29 cellular contexts compared by ENCODE assay signal in genomic region chr12:60935981-60936761, GRCh38.
A peak's percentile ranks its signal among the peaks of the same experiment; 100 is the strongest.
DNase-seq lines count a peak whose midpoint lies in the region; ATAC-seq, FAIRE-seq and TF ChIP-seq lines count a peak whose summit lies in the region.
"Had no signal": no experiment of that assay in that cellular context is flagged by ENCODE, and none has a peak within 500 bp of the region (broad histone marks: within the 10 kb centered on the region; RNA-seq: fewer than 3 reads in every experiment).

No MANE protein-coding gene starts in this region.

- peak; percentile 33 for TF ChIP-seq CTCF in C4-2B (conservative IDR thresholded peaks at IDR 0.05)
- peak; percentile 32; the same call in 1 of the 2 replicates for TF ChIP-seq CTCF in WERI-Rb-1 (IDR thresholded peaks at IDR 0.05; ENCODE audit: low read depth, low read length)

- H3K36me3 ChIP-seq in WERI-Rb-1: no peaks in the 10 kb centered on the region
- H3K36me3 ChIP-seq: heart left ventricle, left lung, right atrium auricular region, suprapubic skin had no signal

- DNase-seq in HT1080 (ENCODE audit: low read depth) (peak; percentile 13), WERI-Rb-1 (no peak), iPS-NIHi11 (ENCODE audit: low spot score) (peak; percentile 26), GM12891 (ENCODE audit: insufficient read length, low spot score) (no peak)
- no peak for DNase-seq in activated CD4-positive, alpha-beta T cell treated with anti-CD3 and anti-CD28 coated beads for 4 hours
- DNase-seq: ACHN; activated CD4-positive, alpha-beta T cell treated with anti-CD3 and anti-CD28 coated beads for 1 hour; activated effector memory CD4-positive, alpha-beta T cell treated with anti-CD3 and anti-CD28 coated beads, Interleukin-2, amount 50 U/mL, for 16 hours; COR-L47; EL; heart left ventricle; immature natural killer cell; left lung; naive thymus-derived CD8-positive, alpha-beta T cell; NCI-H1694; NCI-H526; stimulated activated CD4-positive, alpha-beta T cell treated with anti-CD3 and anti-CD28 coated beads, Interleukin-4, amount 100 ng/mL, for 1 hour; stimulated activated naive B cell treated with anti-CD40 and anti-IgM and Interleukin-4, amounts not matched to agents 10 μg/mL and 1 μg/mL and 100 μg/mL, for 72 hours; SW 1271 had no signal

- peaks cover 2% of the 10 kb centered on the region for H3K9me3 ChIP-seq in WERI-Rb-1 (ENCODE audit: severe bottlenecking)

- no peaks in the 10 kb centered on the region for H3K27me3 ChIP-seq in WERI-Rb-1 (ENCODE audit: insufficient read depth, low read depth, severe bottlenecking)
- H3K27me3 ChIP-seq: heart left ventricle, left lung, right atrium auricular region, suprapubic skin had no signal

- no peak for TF ChIP-seq POLR2A in GM12891 (IDR thresholded peaks at IDR 0.05; ENCODE audit: low read depth, low read length)

- H3K4me3 ChIP-seq in WERI-Rb-1 (ENCODE audit: low read depth, low read length): no peak overlapping the region
- H3K4me3 ChIP-seq: heart left ventricle, left lung, right atrium auricular region, suprapubic skin had no signal

- no peak overlapping the region for H3K27ac ChIP-seq in C4-2B
- no peak overlapping the region for H3K27ac ChIP-seq in WERI-Rb-1
- H3K27ac ChIP-seq: epithelial cell of prostate, heart left ventricle, KMS-11, left lung, right atrium auricular region, suprapubic skin had no signal

- no peak for FAIRE-seq in GM12891 (lab: Jason Lieb, UNC)
- FAIRE-seq: GM19239, HTR-8/SVneo, urothelium cell line had no signal

- ATAC-seq in GM21360 (IDR thresholded peaks at IDR 0.05; ENCODE audit: unreplicated experiment) (no peak), HG03432 (IDR thresholded peaks at IDR 0.05; ENCODE audit: unreplicated experiment) (no peak)
- ATAC-seq: heart left ventricle; left lung; naive thymus-derived CD8-positive, alpha-beta T cell; stimulated activated naive B cell treated with anti-CD40 and anti-IgM and Interleukin-4, amounts not matched to agents 10 μg/mL and 1 μg/mL and 100 μg/mL, for 72 hours had no signal

TF ChIP-seq in GM12891, 5 proteins besides CTCF, POLR2A, EP300 and RAD21:
- TF ChIP-seq TAF1 (IDR thresholded peaks at IDR 0.05; ENCODE audit: low read depth, low read length) (no peak), PAX5 (IDR thresholded peaks at IDR 0.05; ENCODE audit: insufficient read depth, low read length, severe bottlenecking) (no peak), POU2F2 (IDR thresholded peaks at IDR 0.05; ENCODE audit: low read depth, low read length) (no peak), SPI1 (IDR thresholded peaks at IDR 0.05; ENCODE audit: low read depth, low read length) (no peak), POLR2AphosphoS5 (IDR thresholded peaks at IDR 0.05; ENCODE audit: low read depth, low read length) (no peak)

Comparison
In these comparisons a context has a peak if more than half of its experiments do, and no peak if none do; other contexts are left out.
1. DNase-seq: peak in HT1080 (single experiment) and iPS-NIHi11 (single experiment); none in WERI-Rb-1 (single experiment), activated CD4-positive, alpha-beta T cell treated with anti-CD3 and anti-CD28 coated beads for 4 hours (0 of 2) and GM12891 (single experiment).